ENCODE assay signal across 8 cellular contexts in the genomic region with DNA sequence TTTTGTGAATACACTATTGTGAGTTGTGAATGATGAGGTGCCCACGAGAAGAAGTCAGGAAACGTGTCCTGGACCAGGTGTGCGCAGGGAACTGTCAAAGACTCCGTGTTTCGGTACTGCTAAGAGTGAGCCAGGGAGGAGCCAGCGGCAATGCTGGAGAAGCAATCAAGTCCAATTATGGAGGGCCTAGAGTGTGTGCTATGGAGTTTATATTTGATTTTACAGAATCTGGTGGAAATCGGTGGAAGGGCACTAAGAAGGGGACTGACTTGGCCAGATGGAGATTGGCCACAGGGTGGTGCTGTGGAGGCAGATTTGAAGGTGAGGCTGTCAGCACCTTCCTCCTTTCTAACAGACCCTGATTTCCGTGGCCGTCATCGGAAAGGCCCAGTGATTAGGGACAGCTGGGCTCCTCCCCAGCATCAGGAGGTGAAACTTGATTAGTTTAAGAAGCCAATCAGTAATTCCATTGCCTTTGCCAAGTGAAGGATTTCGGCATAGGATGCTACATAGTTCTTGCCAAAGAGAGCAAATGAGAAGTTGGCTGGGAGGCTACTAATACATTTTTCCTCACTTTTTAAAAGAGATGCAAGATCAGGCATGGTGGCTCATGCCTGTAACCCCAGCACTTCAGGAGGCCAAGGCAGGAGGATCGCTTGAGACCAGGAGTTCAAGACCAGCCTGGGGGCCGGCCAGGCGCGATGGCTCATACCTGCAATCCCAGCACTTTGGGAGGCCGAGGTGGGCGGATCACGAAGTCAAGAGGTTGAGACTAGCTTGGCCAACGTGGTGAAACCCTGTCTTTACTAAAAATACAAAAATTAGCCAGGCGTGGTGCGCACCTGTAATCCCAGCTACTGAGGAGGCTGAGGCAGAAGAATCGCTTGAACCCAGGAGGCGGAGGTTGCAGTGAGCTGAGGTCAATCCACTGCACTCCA.
DNase-seq lines count a peak whose midpoint lies in the region; ATAC-seq and TF ChIP-seq lines count a peak whose summit lies in the region.

No MANE protein-coding gene starts in this region.

- H3K4me3 ChIP-seq in cardiac fibroblast (replicated peaks in 1 of 2; ENCODE audit: low read depth in 2 of 2, low read length in 2 of 2): no peak overlapping the region

- DNase-seq in GM04504 (ENCODE audit: low read depth) (peak; percentile 51), NCI-H446 (lab: John Stamatoyannopoulos, UW) (peak; percentile 55 to 78), cardiac fibroblast (ENCODE audit: low read depth in 2 of 2) (peak; percentile 91 to 92), kidney glomerular epithelial cell (lab: John Stamatoyannopoulos, UW) (peak; percentile 54)
- peak; percentile 72 to 84 (median 78) for DNase-seq in activated CD4-positive, CD25-positive, alpha-beta regulatory T cell (lab: John Stamatoyannopoulos, UW)
- peak; percentile 78 for DNase-seq in stimulated activated CD4-positive, alpha-beta T cell treated with anti-CD3 and anti-CD28 coated beads, Interleukin-2, amount 100 ng/mL, for 4 hours (ENCODE audit: low read depth)

- peak; percentile 89 for TF ChIP-seq CTCF in cardiac fibroblast (IDR thresholded peaks at IDR 0.05; ENCODE audit: low read depth, low read length)

- ATAC-seq in HG03060 (IDR thresholded peaks at IDR 0.05; ENCODE audit: low read depth, unreplicated experiment) (peak; percentile 57), GM19452 (IDR thresholded peaks at IDR 0.05; ENCODE audit: unreplicated experiment) (no peak)
